1 cellular context compared by ENCODE assay signal in genomic region chr10:93775330-93775729, GRCh38.
TF ChIP-seq lines count a peak whose summit lies in the region.

No MANE protein-coding gene starts in this region.

TF ChIP-seq in A549, 52 proteins besides CTCF, POLR2A, EP300 and RAD21 (continued from another document):
- no peak for TF ChIP-seq REST (IDR thresholded peaks at IDR 0.05)
- TF ChIP-seq EHF (CRISPR knock-in tag; IDR thresholded peaks at IDR 0.05) = no peak
- TF ChIP-seq HES2 (IDR thresholded peaks at IDR 0.05) = no peak
- no peak for TF ChIP-seq SMC3 (IDR thresholded peaks at IDR 0.05)
- no peak for TF ChIP-seq PHF8 (IDR thresholded peaks at IDR 0.05; ENCODE audit: borderline replicate concordance, low read depth)
- no peak for TF ChIP-seq CHD2 (IDR thresholded peaks at IDR 0.05; ENCODE audit: low read length, partially characterized antibody)
- no peak for TF ChIP-seq CEBPB (IDR thresholded peaks at IDR 0.05)
- no peak for TF ChIP-seq POLR2AphosphoS2 (conservative IDR thresholded peaks at IDR 0.05; ENCODE audit: low read length)
- TF ChIP-seq HOXB5 (CRISPR knock-in tag; IDR thresholded peaks at IDR 0.05) = no peak
